Comparison of ENCODE assay signal across 8 cellular contexts in the genomic region with DNA sequence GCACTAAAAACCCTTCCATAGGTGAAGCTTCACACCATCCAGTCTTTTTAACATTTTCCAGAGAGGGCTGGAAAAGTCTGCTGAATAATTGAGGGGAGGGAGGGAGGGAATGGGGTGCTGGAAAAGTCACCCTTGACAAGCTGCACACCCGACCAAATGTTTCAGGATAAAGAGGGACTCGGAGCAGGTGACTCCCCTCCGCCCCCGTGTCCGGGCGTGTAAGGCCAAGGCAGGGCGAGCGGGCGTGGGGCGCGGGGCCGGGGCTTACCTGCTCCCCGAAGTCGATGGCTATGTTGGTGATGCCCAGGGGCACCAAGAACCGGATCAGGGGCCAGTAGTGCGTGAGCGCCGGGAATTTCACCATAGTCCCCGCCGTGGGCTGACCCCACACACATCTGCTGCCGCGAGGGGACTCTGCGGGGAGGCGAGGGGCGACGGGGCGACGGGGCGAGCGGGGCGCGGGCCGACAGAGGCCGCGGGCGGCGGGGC. TPM values are rescaled to one million over a fixed set of nuclear protein-coding genes. Genes with fewer than 3 reads are reported as not detected.
A peak's percentile ranks its signal among the peaks of the same experiment; 100 is the strongest.
DNase-seq lines count a peak whose midpoint lies in the region; ATAC-seq and TF ChIP-seq lines count a peak whose summit lies in the region.

No MANE protein-coding gene starts in this region.

- H3K9me3 ChIP-seq in BLaER1 treated with 17β-estradiol and CSF1 and Interleukin-3, amounts not matched to agents 10 nM and 100 nM (replicated peaks in 1 of 11) = no peaks in the 10 kb centered on the region
- no peaks in the 10 kb centered on the region for H3K9me3 ChIP-seq in neural cell (ENCODE audit: low read length)
- H3K9me3 ChIP-seq in upper lobe of left lung = no peaks in the 10 kb centered on the region

- H3K4me2 ChIP-seq in BLaER1 treated with 17β-estradiol and CSF1 and Interleukin-3, amounts not matched to agents 10 nM and 100 nM = peak overlapping the region; percentile 76 to 98 (median 92)
- peak overlapping the region; percentile 79 for H3K4me2 ChIP-seq in neural cell (ENCODE audit: low read length)

- peak overlapping the region; percentile 58 for H2AFZ ChIP-seq in neural cell (ENCODE audit: low read depth, low read length)

- peaks cover 23 to 39% (median 34%) of the 10 kb centered on the region in 10 experiments for H3K4me1 ChIP-seq in BLaER1 treated with 17β-estradiol and CSF1 and Interleukin-3, amounts not matched to agents 10 nM and 100 nM
- H3K4me1 ChIP-seq in upper lobe of left lung = peaks cover 11 to 22% (median 16%) of the 10 kb centered on the region in 4 donors

- H4K20me1 ChIP-seq in BLaER1 treated with 17β-estradiol and CSF1 and Interleukin-3, amounts not matched to agents 10 nM and 100 nM = peaks cover 15 to 48% (median 35%) of the 10 kb centered on the region in 11 experiments; a peak in 19 of 22 replicates
- no peaks in the 10 kb centered on the region for H4K20me1 ChIP-seq in neural cell (ENCODE audit: insufficient read depth)

- peak overlapping the region; percentile 72 to 90 (median 84) for H3K4me3 ChIP-seq in BLaER1 treated with 17β-estradiol and CSF1 and Interleukin-3, amounts not matched to agents 10 nM and 100 nM
- H3K4me3 ChIP-seq in epithelial cell of proximal tubule (ENCODE audit: low read depth, low read length) (peak overlapping the region; percentile 73), neural cell (ENCODE audit: low read length) (peak overlapping the region; percentile 89), upper lobe of left lung (peak overlapping the region; percentile 70 to 93 (median 75))

- peak; percentile 26 for ATAC-seq in GM19455 (IDR thresholded peaks at IDR 0.05; ENCODE audit: unreplicated experiment)
- ATAC-seq in HG03571 (IDR thresholded peaks at IDR 0.05; ENCODE audit: unreplicated experiment) = peak; percentile 22
- peak in 1 of 2 donors; percentile 19 for ATAC-seq in upper lobe of left lung (ENCODE audit: low FRiP score in 2 of 2)

- no peaks in the 10 kb centered on the region for H3K9me2 ChIP-seq in neural cell (ENCODE audit: insufficient read depth, low read length)

- H3K79me2 ChIP-seq in neural cell (replicated peaks; ENCODE audit: insufficient read depth, low read length) = peaks cover 33% of the 10 kb centered on the region

- TF ChIP-seq RAD21 in neural cell (conservative IDR thresholded peaks at IDR 0.05) = no peak

- TF ChIP-seq EP300 in neural cell (conservative IDR thresholded peaks at IDR 0.05; ENCODE audit: poor library complexity, severe bottlenecking) (no peak), upper lobe of left lung (IDR thresholded peaks at IDR 0.05) (no peak)

- TF ChIP-seq POLR2A in upper lobe of left lung (IDR thresholded peaks at IDR 0.05) = no peak

- no peak for TF ChIP-seq CTCF in epithelial cell of proximal tubule (conservative IDR thresholded peaks at IDR 0.05; ENCODE audit: low read depth, low read length)
- no peak for TF ChIP-seq CTCF in neural cell (IDR thresholded peaks at IDR 0.05; ENCODE audit: poor library complexity, severe bottlenecking)
- TF ChIP-seq CTCF in upper lobe of left lung (IDR thresholded peaks at IDR 0.05) = no peak

- H3K36me3 ChIP-seq in BLaER1 treated with 17β-estradiol and CSF1 and Interleukin-3, amounts not matched to agents 10 nM and 100 nM = peaks cover 0 to 11% (median 0%) of the 10 kb centered on the region in 11 experiments; a peak in 2 of 22 replicates
- H3K36me3 ChIP-seq in neural cell (ENCODE audit: insufficient read depth, low read length) (no peaks in the 10 kb centered on the region), upper lobe of left lung (no peaks in the 10 kb centered on the region)

- no peaks in the 10 kb centered on the region for H3F3A ChIP-seq in neural cell (ENCODE audit: insufficient read depth, low read length, poor library complexity, severe bottlenecking)

- peak; percentile 79 for DNase-seq in activated CD8-positive, alpha-beta memory T cell treated with anti-CD3 and anti-CD28 coated beads for 24 hours
- DNase-seq in epithelial cell of proximal tubule (ENCODE audit: low read depth) (no peak), upper lobe of left lung (peak; percentile 29 to 90), D341Med (ENCODE audit: low spot score) (no peak)

- H3K27me3 ChIP-seq in BLaER1 treated with 17β-estradiol and CSF1 and Interleukin-3, amounts not matched to agents 10 nM and 100 nM = peaks cover 0 to 29% (median 25%) of the 10 kb centered on the region in 11 experiments; a peak in 21 of 22 replicates
- H3K27me3 ChIP-seq in neural cell (ENCODE audit: insufficient read depth, low read depth, low read length) (no peaks in the 10 kb centered on the region), upper lobe of left lung (no peaks in the 10 kb centered on the region)

- WGBS in upper lobe of left lung, 2 donors = 1 to 4% methylated on average over 5 to 20 of the region's 37 CpGs

- peak overlapping the region; percentile 71 to 91 (median 82) for H3K27ac ChIP-seq in BLaER1 treated with 17β-estradiol and CSF1 and Interleukin-3, amounts not matched to agents 10 nM and 100 nM
- H3K27ac ChIP-seq in neural cell (ENCODE audit: low read length) = peak overlapping the region; percentile 58
- H3K27ac ChIP-seq in upper lobe of left lung = peak overlapping the region in 3 of 4 donors; percentile 70 to 95 (median 80)

- peak overlapping the region; percentile 79 to 96 (median 89) for H3K9ac ChIP-seq in BLaER1 treated with 17β-estradiol and CSF1 and Interleukin-3, amounts not matched to agents 10 nM and 100 nM
- peak overlapping the region; percentile 78 for H3K9ac ChIP-seq in neural cell (ENCODE audit: low read length)

TF ChIP-seq in neural cell, 6 proteins besides CTCF, POLR2A, EP300 and RAD21:
- TF ChIP-seq SMC3 (conservative IDR thresholded peaks at IDR 0.05; ENCODE audit: poor library complexity) = no peak
- TF ChIP-seq TAF1 (IDR thresholded peaks at IDR 0.05; ENCODE audit: low read depth) = no peak
- TF ChIP-seq POLR2AphosphoS5 (IDR thresholded peaks at IDR 0.05) = no peak
- no peak for TF ChIP-seq MXI1 (conservative IDR thresholded peaks at IDR 0.05; ENCODE audit: poor library complexity, severe bottlenecking)
- TF ChIP-seq, protein P1, sequence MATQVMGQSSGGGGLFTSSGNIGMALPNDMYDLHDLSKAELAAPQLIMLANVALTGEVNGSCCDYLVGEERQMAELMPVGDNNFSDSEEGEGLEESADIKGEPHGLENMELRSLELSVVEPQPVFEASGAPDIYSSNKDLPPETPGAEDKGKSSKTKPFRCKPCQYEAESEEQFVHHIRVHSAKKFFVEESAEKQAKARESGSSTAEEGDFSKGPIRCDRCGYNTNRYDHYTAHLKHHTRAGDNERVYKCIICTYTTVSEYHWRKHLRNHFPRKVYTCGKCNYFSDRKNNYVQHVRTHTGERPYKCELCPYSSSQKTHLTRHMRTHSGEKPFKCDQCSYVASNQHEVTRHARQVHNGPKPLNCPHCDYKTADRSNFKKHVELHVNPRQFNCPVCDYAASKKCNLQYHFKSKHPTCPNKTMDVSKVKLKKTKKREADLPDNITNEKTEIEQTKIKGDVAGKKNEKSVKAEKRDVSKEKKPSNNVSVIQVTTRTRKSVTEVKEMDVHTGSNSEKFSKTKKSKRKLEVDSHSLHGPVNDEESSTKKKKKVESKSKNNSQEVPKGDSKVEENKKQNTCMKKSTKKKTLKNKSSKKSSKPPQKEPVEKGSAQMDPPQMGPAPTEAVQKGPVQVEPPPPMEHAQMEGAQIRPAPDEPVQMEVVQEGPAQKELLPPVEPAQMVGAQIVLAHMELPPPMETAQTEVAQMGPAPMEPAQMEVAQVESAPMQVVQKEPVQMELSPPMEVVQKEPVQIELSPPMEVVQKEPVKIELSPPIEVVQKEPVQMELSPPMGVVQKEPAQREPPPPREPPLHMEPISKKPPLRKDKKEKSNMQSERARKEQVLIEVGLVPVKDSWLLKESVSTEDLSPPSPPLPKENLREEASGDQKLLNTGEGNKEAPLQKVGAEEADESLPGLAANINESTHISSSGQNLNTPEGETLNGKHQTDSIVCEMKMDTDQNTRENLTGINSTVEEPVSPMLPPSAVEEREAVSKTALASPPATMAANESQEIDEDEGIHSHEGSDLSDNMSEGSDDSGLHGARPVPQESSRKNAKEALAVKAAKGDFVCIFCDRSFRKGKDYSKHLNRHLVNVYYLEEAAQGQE (IDR thresholded peaks at IDR 0.05; ENCODE audit: borderline replicate concordance) = no peak
- TF ChIP-seq EZH2 (IDR thresholded peaks at IDR 0.05; ENCODE audit: borderline replicate concordance, insufficient read depth, low read length, poor library complexity, severe bottlenecking) = no peak
TF ChIP-seq in neural cell: peak in this region for 0.

RNA-seq across cellular contexts. Expression of a gene that starts 0.5 kb away (rescaled TPM):
- total RNA-seq in epithelial cell of proximal tubule = 9.5 and 10.3 TPM in 2 replicates
- polyA plus RNA-seq in neural cell = 9.9 and 13.7 TPM in 2 replicates
- 54.9 and 56.0 TPM in 2 replicates for polyA minus RNA-seq in neural cell
- 10 to 100 TPM; 17.2 to 66.7 (median 24.5) TPM for total RNA-seq in upper lobe of left lung

Comparison
In these comparisons a context has a peak if more than half of its experiments do, and no peak if none do; other contexts are left out.
1. DNase-seq: peak in activated CD8-positive, alpha-beta memory T cell treated with anti-CD3 and anti-CD28 coated beads for 24 hours (single experiment) and upper lobe of left lung (2 of 2); none in epithelial cell of proximal tubule (single experiment) and D341Med (single experiment).
2. Peak in every context shown above with its lines, with median percentiles within 50 percentile points of each other: H3K27ac ChIP-seq and H3K4me3 ChIP-seq.